Comparison of ENCODE assay signal across 18 cellular contexts in genomic region chr11:35905901-35906661, GRCh38. TPM values are rescaled to one million over a fixed set of nuclear protein-coding genes. Genes with fewer than 3 reads are reported as not detected.
DNase-seq lines count a peak whose midpoint lies in the region; ATAC-seq and TF ChIP-seq lines count a peak whose summit lies in the region.
"Had no signal": no experiment of that assay in that cellular context is flagged by ENCODE, and none has a peak within 500 bp of the region (broad histone marks: within the 10 kb centered on the region; RNA-seq: fewer than 3 reads in every experiment).

No MANE protein-coding gene starts in this region.

- no peaks in the 10 kb centered on the region for H3K4me1 ChIP-seq in CD8-positive, alpha-beta T cell (ENCODE audit: insufficient read depth, low read length)

- DNase-seq in COR-L47 (lab: John Stamatoyannopoulos, UW) (peak; percentile 34), fibroblast of pulmonary artery (ENCODE audit: low read depth) (peak; percentile 74), pons (ENCODE audit: low spot score) (peak; percentile 98), erythroblast (lab: John Stamatoyannopoulos, UW) (no peak), NCI-H82 treated with DMSO at 0.1 percent for 48 hours (lab: John Stamatoyannopoulos, UW; ENCODE audit: unreplicated experiment) (no peak), DMS79 (lab: John Stamatoyannopoulos, UW) (no peak)
- DNase-seq in CD8-positive, alpha-beta T cell, result no peak
- DNase-seq: activated CD4-positive, alpha-beta T cell treated with anti-CD3 and anti-CD28 coated beads for 48 hours; activated T-cell treated with anti-CD3 and anti-CD28 coated beads for 4 hours; DMS 273 treated with DMSO at 0.1 percent for 48 hours; endodermal cell; NCI-H1092 treated with DMSO at 0.1 percent for 48 hours; pancreas had no signal

- intact Hi-C loops in CD8-positive, alpha-beta T cell (cut with DNase I, micrococcal nuclease), result no loop called here

- H3K36me3 Mint-ChIP-seq in CD8-positive, alpha-beta T cell, result no peaks in the 10 kb centered on the region
- H3K36me3 Mint-ChIP-seq: activated naive CD4-positive, alpha-beta T cell treated with anti-CD3 and anti-CD28 coated beads, Interleukin-2, amount 50 U/mL, for 24 hours had no signal

- no peaks in the 10 kb centered on the region for H3K36me3 ChIP-seq in CD8-positive, alpha-beta T cell (ENCODE audit: insufficient read depth, low read length)
- H3K36me3 ChIP-seq: pancreas, SJSA1 had no signal

- no peaks in the 10 kb centered on the region for H3K4me1 Mint-ChIP-seq in CD8-positive, alpha-beta T cell (ENCODE audit: low read depth)
- H3K4me1 Mint-ChIP-seq: activated naive CD4-positive, alpha-beta T cell treated with anti-CD3 and anti-CD28 coated beads, Interleukin-2, amount 50 U/mL, for 24 hours; B cell had no signal

- peaks cover 16% of the 10 kb centered on the region for H3K9me3 Mint-ChIP-seq in CD8-positive, alpha-beta T cell

- TF ChIP-seq POLR2A in erythroblast (IDR thresholded peaks at IDR 0.05; ENCODE audit: low read length), result no peak

- ATAC-seq in CD8-positive, alpha-beta T cell, result no peak
- ATAC-seq: pancreas had no signal

- POLR2A ChIA-PET in CD8-positive, alpha-beta T cell (lab: Charles Lee), result no interaction called here

- H3K27ac Mint-ChIP-seq in CD8-positive, alpha-beta T cell, result no peak overlapping the region
- H3K27ac Mint-ChIP-seq: activated naive CD4-positive, alpha-beta T cell treated with anti-CD3 and anti-CD28 coated beads, Interleukin-2, amount 50 U/mL, for 24 hours; B cell; endodermal cell; mesothelial cell of epicardium had no signal

- H3K27me3 Mint-ChIP-seq in CD8-positive, alpha-beta T cell (ENCODE audit: low read depth), result peaks cover 8% of the 10 kb centered on the region

- no peaks in the 10 kb centered on the region for H3K27me3 ChIP-seq in CD8-positive, alpha-beta T cell (ENCODE audit: insufficient read depth, low read length)
- H3K27me3 ChIP-seq: pancreas, SJSA1 had no signal

- H3K4me3 ChIP-seq in fibroblast of pulmonary artery (replicated peaks; ENCODE audit: low read depth, low read length), result no peak overlapping the region
- H3K4me3 ChIP-seq in CD8-positive, alpha-beta T cell (ENCODE audit: low read depth, low read length), result no peak overlapping the region
- H3K4me3 ChIP-seq: pancreas, SJSA1 had no signal

- TF ChIP-seq CTCF in VCaP (conservative IDR thresholded peaks at IDR 0.05), result no peak
- TF ChIP-seq CTCF in fibroblast of pulmonary artery (IDR thresholded peaks at IDR 0.05; ENCODE audit: low read length, missing control alignments), result no peak
- no peak for TF ChIP-seq CTCF in CD8-positive, alpha-beta T cell (IDR thresholded peaks at IDR 0.05)

- H3K4me3 Mint-ChIP-seq in CD8-positive, alpha-beta T cell, result no peak overlapping the region
- H3K4me3 Mint-ChIP-seq: activated naive CD4-positive, alpha-beta T cell treated with anti-CD3 and anti-CD28 coated beads, Interleukin-2, amount 50 U/mL, for 24 hours; B cell; endodermal cell; mesothelial cell of epicardium had no signal

- H3K9me3 ChIP-seq in CD8-positive, alpha-beta T cell (ENCODE audit: low read length), result no peaks in the 10 kb centered on the region
- H3K9me3 ChIP-seq: pancreas, SJSA1 had no signal

- CTCF ChIA-PET in CD8-positive, alpha-beta T cell (lab: Charles Lee), result interaction anchor here (0.6 kb wide), 1 partner anchor 84 kb away, joined by 4 read pairs; no protein-coding TSS in a partner anchor

- peak overlapping the region; percentile 54 for H3K27ac ChIP-seq in VCaP
- H3K27ac ChIP-seq in CD8-positive, alpha-beta T cell (ENCODE audit: low read depth, low read length), result no peak overlapping the region
- H3K27ac ChIP-seq: pancreas, SJSA1 had no signal

RNA-seq across cellular contexts. Expression of gene LDLRAD3, which starts 37.8 kb away (rescaled TPM):
- total RNA-seq in CD8-positive, alpha-beta T cell, result not detected
- total RNA-seq: B cell had no signal

Comparison
In these comparisons a context has a peak if more than half of its experiments do, and no peak if none do; other contexts are left out.
1. DNase-seq: peak in COR-L47 (single experiment), fibroblast of pulmonary artery (single experiment) and pons (single experiment); none in erythroblast (0 of 2), NCI-H82 treated with DMSO at 0.1 percent for 48 hours (single experiment), CD8-positive, alpha-beta T cell (0 of 7) and DMS79 (single experiment).